In genomic region chr1:14756617-14757259, GRCh38 we compare ENCODE assay signal across 1 cellular context.
TF ChIP-seq lines count a peak whose summit lies in the region.

No MANE protein-coding gene starts in this region.

TF ChIP-seq in H1, 55 proteins besides CTCF, POLR2A, EP300 and RAD21 (continued from another document):
- TF ChIP-seq SIX5 (IDR thresholded peaks at IDR 0.05; ENCODE audit: low read depth, low read length) = no peak
- TF ChIP-seq MAFK (IDR thresholded peaks at IDR 0.05; ENCODE audit: low read depth, low read length) = no peak
- TF ChIP-seq TCF12 (IDR thresholded peaks at IDR 0.05; ENCODE audit: low read depth, low read length) = no peak
- no peak for TF ChIP-seq CBX5 (IDR thresholded peaks at IDR 0.05; ENCODE audit: low read depth, low read length)
- TF ChIP-seq CBX8 (IDR thresholded peaks at IDR 0.05; ENCODE audit: borderline replicate concordance, low read depth, low read length) = no peak
- no peak for TF ChIP-seq HDAC6 (IDR thresholded peaks at IDR 0.05; ENCODE audit: low read depth, low read length)
- TF ChIP-seq, protein P1, sequence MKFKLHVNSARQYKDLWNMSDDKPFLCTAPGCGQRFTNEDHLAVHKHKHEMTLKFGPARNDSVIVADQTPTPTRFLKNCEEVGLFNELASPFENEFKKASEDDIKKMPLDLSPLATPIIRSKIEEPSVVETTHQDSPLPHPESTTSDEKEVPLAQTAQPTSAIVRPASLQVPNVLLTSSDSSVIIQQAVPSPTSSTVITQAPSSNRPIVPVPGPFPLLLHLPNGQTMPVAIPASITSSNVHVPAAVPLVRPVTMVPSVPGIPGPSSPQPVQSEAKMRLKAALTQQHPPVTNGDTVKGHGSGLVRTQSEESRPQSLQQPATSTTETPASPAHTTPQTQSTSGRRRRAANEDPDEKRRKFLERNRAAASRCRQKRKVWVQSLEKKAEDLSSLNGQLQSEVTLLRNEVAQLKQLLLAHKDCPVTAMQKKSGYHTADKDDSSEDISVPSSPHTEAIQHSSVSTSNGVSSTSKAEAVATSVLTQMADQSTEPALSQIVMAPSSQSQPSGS (IDR thresholded peaks at IDR 0.05; ENCODE audit: low read length) = no peak
